In genomic region chr13:46810440-46810839, GRCh38 we compare ENCODE assay signal across 29 cellular contexts.
"Had no signal": no experiment of that assay in that cellular context is flagged by ENCODE, and none has a peak within 500 bp of the region (broad histone marks: within the 10 kb centered on the region; RNA-seq: fewer than 3 reads in every experiment).

No MANE protein-coding gene starts in this region.

- H3K27me3 ChIP-seq: breast epithelium, left lung, testis had no signal

- H3K27ac Mint-ChIP-seq: activated B cell treated with CpG ODN at 0.5 μM for 24 hours; activated naive CD4-positive, alpha-beta T cell treated with anti-CD3 and anti-CD28 coated beads for 36 hours; activated naive CD8-positive, alpha-beta T cell treated with anti-CD3 and anti-CD28 coated beads for 36 hours; natural killer cell treated with Interleukin-12 subunit alpha and Interleukin-12 subunit beta and Interleukin-15 and Interleukin-18, amount 100 ng/mL, for 72 hours; T-helper 2 cell treated with Interferon-gamma antibody and Interleukin-4, amounts not matched to agents 5 μg/mL and 100 μg/mL, for 36 hours had no signal

- FAIRE-seq: colon, endometrium, frontal cortex, islet of Langerhans had no signal

- DNase-seq: activated B cell treated with CpG ODN at 0.5 μM for 24 hours; activated effector memory CD4-positive, alpha-beta T cell treated with Interleukin-2 at 50 U/mL for 16 hours; activated naive CD4-positive, alpha-beta T cell treated with anti-CD3 and anti-CD28 coated beads for 36 hours; activated naive CD8-positive, alpha-beta T cell treated with anti-CD3 and anti-CD28 coated beads for 36 hours; activated T-cell treated with anti-CD3 and anti-CD28 coated beads for 4 hours; amniotic stem cell; central memory CD4-positive, alpha-beta T cell; dermis blood vessel endothelial cell; effector CD8-positive, alpha-beta T cell; esophagus squamous epithelium; left lung; lower lobe of right lung; mesenchymal stem cell; posterior cingulate gyrus; right cardiac atrium; stimulated activated CD4-positive, alpha-beta T cell treated with anti-CD3 and anti-CD28 coated beads, Interleukin-12 subunit alpha, Interleukin-12 subunit beta, amount 100 ng/mL, for 4 hours; stimulated activated CD4-positive, alpha-beta T cell treated with anti-CD3 and anti-CD28 coated beads, Interleukin-4, amount 100 ng/mL, for 1 hour; stimulated activated naive CD8-positive, alpha-beta T cell treated with anti-CD3 and anti-CD28 coated beads, Interleukin-15, Interleukin-2, amounts not matched to agents 100 U/mL and 50 U/mL, for 24 hours; T-helper 1 cell; testis; transverse colon had no signal

- H3K4me3 ChIP-seq: breast epithelium, esophagus squamous epithelium, left lung, lower lobe of right lung, testis, transverse colon had no signal

- H3K4me1 ChIP-seq: breast epithelium, esophagus squamous epithelium, left lung, lower lobe of right lung, testis, transverse colon had no signal

- H3K4me3 Mint-ChIP-seq: activated B cell treated with CpG ODN at 0.5 μM for 24 hours; activated naive CD4-positive, alpha-beta T cell treated with anti-CD3 and anti-CD28 coated beads for 36 hours; activated naive CD8-positive, alpha-beta T cell treated with anti-CD3 and anti-CD28 coated beads for 36 hours; natural killer cell treated with Interleukin-12 subunit alpha and Interleukin-12 subunit beta and Interleukin-15 and Interleukin-18, amount 100 ng/mL, for 72 hours; T-helper 2 cell treated with Interferon-gamma antibody and Interleukin-4, amounts not matched to agents 5 μg/mL and 100 μg/mL, for 36 hours had no signal

- H3K4me1 Mint-ChIP-seq: activated B cell treated with CpG ODN at 0.5 μM for 24 hours; activated naive CD8-positive, alpha-beta T cell treated with anti-CD3 and anti-CD28 coated beads for 36 hours had no signal

- H3K9me3 ChIP-seq: testis had no signal

- H3K36me3 ChIP-seq: breast epithelium, esophagus squamous epithelium, left lung, lower lobe of right lung, transverse colon had no signal

- ATAC-seq: left lung; lower lobe of right lung; natural killer cell treated with Interleukin-12 subunit alpha and Interleukin-12 subunit beta and Interleukin-15 and Interleukin-18, amount 100 ng/mL, for 72 hours; right cardiac atrium; stimulated activated naive CD8-positive, alpha-beta T cell treated with anti-CD3 and anti-CD28 coated beads, Interleukin-15, Interleukin-2, amounts not matched to agents 100 U/mL and 50 U/mL, for 24 hours had no signal

- H3K27ac ChIP-seq: breast epithelium, epithelial cell of prostate, esophagus squamous epithelium, left lung, lower lobe of right lung, testis, transverse colon had no signal
